18 cellular contexts compared by ENCODE assay signal in the genomic region with DNA sequence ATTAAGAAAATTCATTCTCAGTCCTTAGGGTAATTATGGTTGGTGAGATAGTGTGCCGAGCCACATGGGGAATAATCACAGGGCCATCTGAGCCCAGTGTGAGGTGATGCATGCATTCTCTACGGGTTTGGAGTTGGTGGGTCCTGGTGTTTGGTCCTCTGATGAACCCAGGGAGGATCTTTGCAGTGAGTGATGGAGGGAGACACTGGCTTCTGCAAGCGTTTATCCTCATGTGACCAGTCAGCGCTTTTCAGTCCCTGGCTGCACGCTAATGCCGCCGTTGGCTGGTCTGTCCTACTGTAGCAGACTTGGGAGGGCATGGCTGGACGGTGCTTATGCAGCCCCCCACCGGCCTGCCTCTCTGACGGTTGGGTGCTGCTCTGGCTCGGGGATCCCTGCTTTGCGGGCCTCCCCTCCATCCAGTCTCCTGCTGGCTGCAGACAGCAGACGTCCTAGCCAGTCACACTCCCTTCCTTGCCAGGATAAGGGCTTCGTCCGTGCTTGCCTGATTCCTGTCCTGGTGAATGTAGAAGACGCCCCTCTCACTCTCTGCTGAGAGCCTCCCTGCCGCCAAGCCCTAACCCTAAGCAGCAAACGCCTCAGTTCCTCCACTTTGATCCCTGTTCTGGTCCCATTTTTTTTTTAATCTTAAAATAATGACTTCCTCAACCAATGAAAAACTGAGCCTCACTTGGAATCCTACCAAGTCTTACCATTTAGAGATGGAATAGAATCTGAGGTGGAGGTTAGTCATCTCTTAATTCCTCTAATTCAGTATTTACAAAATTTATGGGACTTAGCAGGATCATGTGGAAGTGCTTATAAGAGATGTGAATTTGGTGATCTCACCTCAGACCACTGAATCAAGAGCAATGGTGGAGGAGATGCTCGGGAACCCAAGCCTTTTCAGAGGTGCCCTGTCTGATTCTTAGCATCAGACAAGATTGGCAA.
DNase-seq lines count a peak whose midpoint lies in the region; ATAC-seq and TF ChIP-seq lines count a peak whose summit lies in the region.
"Had no signal": no experiment of that assay in that cellular context is flagged by ENCODE, and none has a peak within 500 bp of the region (broad histone marks: within the 10 kb centered on the region; RNA-seq: fewer than 3 reads in every experiment).

No MANE protein-coding gene starts in this region.

- H3K27me3 ChIP-seq in IMR-90 (ENCODE audit: control insufficient read depth, insufficient read depth, low read length): no peaks in the 10 kb centered on the region
- H3K27me3 ChIP-seq in testis: no peaks in the 10 kb centered on the region
- no peaks in the 10 kb centered on the region for H3K27me3 ChIP-seq in Caco-2 (replicated peaks; ENCODE audit: control insufficient read depth, insufficient read depth, low read length)
- H3K27me3 ChIP-seq: brain microvascular endothelial cell, SJSA1 had no signal

- H3K18ac ChIP-seq in IMR-90 (ENCODE audit: low read depth, low read length): peak overlapping the region; percentile 61

- peaks cover 8% of the 10 kb centered on the region for H3K36me3 Mint-ChIP-seq in Caco-2 (ENCODE audit: insufficient read depth, unreplicated experiment)

- BruUV-seq in IMR-90 (replicated peaks; lab: Mats Ljungman, UMichigan): no TSS peak
- BruUV-seq in Caco-2 (replicated peaks; lab: Mats Ljungman, UMichigan): no TSS peak

- H3K27me3 Mint-ChIP-seq in Caco-2 (ENCODE audit: insufficient read depth, unreplicated experiment): no peaks in the 10 kb centered on the region
- H3K27me3 Mint-ChIP-seq: activated T-helper 17 cell treated with anti-CD3 and anti-CD28 coated beads, Interleukin-2, amount 50 U/mL, for 72 hours; CD8-positive, alpha-beta memory T cell had no signal

- no peaks in the 10 kb centered on the region for H3K4me1 Mint-ChIP-seq in Caco-2 (ENCODE audit: low read depth, unreplicated experiment)

- no peak overlapping the region for H3K4me3 Mint-ChIP-seq in Caco-2 (ENCODE audit: unreplicated experiment)
- H3K4me3 Mint-ChIP-seq: activated CD8-positive, alpha-beta T cell treated with anti-CD3 and anti-CD28 coated beads, Interleukin-2, amount 10 ng/mL, durations not matched to agents 7 days and 5 days; activated T-helper 17 cell treated with anti-CD3 and anti-CD28 coated beads, Interleukin-2, amount 50 U/mL, for 72 hours; CD8-positive, alpha-beta memory T cell had no signal

- CTCF ChIA-PET in IMR-90 (lab: Yijun Ruan, JAX): interaction anchor here (0.5 kb wide), 1 partner anchor 12 kb away, joined by 4 read pairs; no protein-coding TSS in a partner anchor
- CTCF ChIA-PET in Caco-2 (lab: Charles Lee): no interaction called here

- dilution Hi-C loops in IMR-90 (cut with HindIII; ENCODE audit: low sequenced_read_pairs, unreplicated experiment): no loop called here

- POLR2A ChIA-PET in IMR-90 (lab: Charles Lee; ENCODE audit: unreplicated experiment): interaction anchor here (0.7 to 1.0 kb wide), 2 partner anchors 275 to 619 kb away, joined by 3 read pairs; no protein-coding TSS in a partner anchor
- POLR2A ChIA-PET in Caco-2 (lab: Charles Lee): no interaction called here

- peak overlapping the region; percentile 2 for H3K9ac ChIP-seq in IMR-90 (ENCODE audit: low read depth, low read length)

- no peaks in the 10 kb centered on the region for H4K20me1 ChIP-seq in IMR-90 (ENCODE audit: insufficient read depth, low read length)

- peak overlapping the region; percentile 91 for H2AK9ac ChIP-seq in IMR-90 (replicated peaks; ENCODE audit: low read depth, low read length, poor library complexity)

- H2BK5ac ChIP-seq in IMR-90 (ENCODE audit: low read depth, low read length, poor library complexity, severe bottlenecking): peak overlapping the region; percentile 99

- H3K4ac ChIP-seq in IMR-90 (ENCODE audit: low read depth, low read length): peak overlapping the region; percentile 93

- peak overlapping the region; percentile 99 for H2AK5ac ChIP-seq in IMR-90 (ENCODE audit: low read depth, low read length)

- peak; percentile 41 for ATAC-seq in IMR-90 (ENCODE audit: low read depth)
- peak; percentile 22 for ATAC-seq in sciatic nerve
- no peak for ATAC-seq in HG02610 (IDR thresholded peaks at IDR 0.05; ENCODE audit: unreplicated experiment)
- ATAC-seq: activated CD8-positive, alpha-beta T cell treated with anti-CD3 and anti-CD28 coated beads, Interleukin-2, amount 10 ng/mL, durations not matched to agents 7 days and 5 days; activated T-helper 17 cell treated with anti-CD3 and anti-CD28 coated beads, Interleukin-2, amount 50 U/mL, for 72 hours had no signal

- DNase-seq in Daoy (ENCODE audit: low read depth): peak; percentile 10
- peak; percentile 48 for DNase-seq in IMR-90
- no peak for DNase-seq in epithelial cell of prostate (ENCODE audit: low read depth, low spot score)
- no peak for DNase-seq in sciatic nerve (ENCODE audit: low spot score)
- no peak for DNase-seq in testis
- no peak for DNase-seq in Caco-2
- DNase-seq in amygdala (lab: John Stamatoyannopoulos, UW): no peak
- DNase-seq: activated CD8-positive, alpha-beta T cell treated with anti-CD3 and anti-CD28 coated beads, Interleukin-2, amount 10 ng/mL, durations not matched to agents 7 days and 5 days; CD8-positive, alpha-beta memory T cell; GDM1; heart right ventricle; Karpas-422; stimulated activated CD4-positive, alpha-beta T cell treated with anti-CD3 and anti-CD28 coated beads, Interleukin-2, amount 100 ng/mL, for 24 hours had no signal

- peak overlapping the region; percentile 74 for H3K56ac ChIP-seq in IMR-90 (ENCODE audit: extremely low read depth, insufficient read depth, low read length)

- intact Hi-C loops in IMR-90 (cut with micrococcal nuclease): loop anchor here (5.0 to 10.0 kb wide), 3 partner anchors 501 to 1262 kb away; partner anchors contain the start of gene ARHGEF12
- intact Hi-C loops in sciatic nerve (cut with DNase I): no loop called here
- intact Hi-C loops in testis (cut with DNase I; ENCODE audit: low total_unique reads): no loop called here
- intact Hi-C loops in Caco-2 (cut with micrococcal nuclease; ENCODE audit: unreplicated experiment): no loop called here

- H3K4me3 ChIP-seq in IMR-90 (ENCODE audit: insufficient read depth, low read depth, low read length) (no peak overlapping the region), testis (no peak overlapping the region), Caco-2 (ENCODE audit: low read depth, low read length) (no peak overlapping the region)
- H3K4me3 ChIP-seq: heart right ventricle, prostate gland, SJSA1 had no signal

- H2BK120ac ChIP-seq in IMR-90 (ENCODE audit: low read depth, low read length): peak overlapping the region; percentile 97

- peak overlapping the region; percentile 83 for H3K14ac ChIP-seq in IMR-90 (replicated peaks; ENCODE audit: low read depth, low read length)

- peaks cover 23% of the 10 kb centered on the region for H3K9me1 ChIP-seq in IMR-90 (ENCODE audit: insufficient read depth, low read length)

- peak overlapping the region; percentile 68 to 95 for H4K8ac ChIP-seq in IMR-90 (ENCODE audit: low read depth in 2 of 2, low read length in 2 of 2)

- TF ChIP-seq POLR2A in IMR-90 (IDR thresholded peaks at IDR 0.05; ENCODE audit: low read depth, low read length) (no peak), testis (IDR thresholded peaks at IDR 0.05) (no peak)

- TF ChIP-seq RAD21 in IMR-90 (IDR thresholded peaks at IDR 0.05; ENCODE audit: low read length): no peak

- H3K36me3 ChIP-seq in IMR-90 (ENCODE audit: control insufficient read depth, insufficient read depth, low read length) (no peaks in the 10 kb centered on the region), testis (ENCODE audit: low read depth, missing control alignments) (no peaks in the 10 kb centered on the region), Caco-2 (ENCODE audit: control insufficient read depth, insufficient read depth, low read length) (0 out of 2 replicates have a peak, but pooled peaks cover 2% of the 10 kb centered on the region)
- H3K36me3 ChIP-seq: brain microvascular endothelial cell, prostate gland, SJSA1 had no signal

- TF ChIP-seq CTCF in IMR-90 (conservative IDR thresholded peaks at IDR 0.05; ENCODE audit: low read depth, low read length): no peak
- TF ChIP-seq CTCF in testis (IDR thresholded peaks at IDR 0.05): no peak
- no peak for TF ChIP-seq CTCF in Caco-2 (IDR thresholded peaks at IDR 0.05; ENCODE audit: insufficient read depth in 1 of 2, low read depth in 1 of 2, low read length in 1 of 2, severe bottlenecking in 1 of 2, unreplicated experiment in 1 of 2)

- H2AFZ ChIP-seq in IMR-90 (replicated peaks; ENCODE audit: low read length, poor library complexity): peak overlapping the region; percentile 72

- H4K5ac ChIP-seq in IMR-90 (ENCODE audit: low read depth, low read length): peak overlapping the region; percentile 96

- H4K91ac ChIP-seq in IMR-90 (ENCODE audit: insufficient read depth, low read depth, low read length): peak overlapping the region; percentile 97

- H3K4me2 ChIP-seq in IMR-90 (ENCODE audit: low read depth, low read length): peak overlapping the region; percentile 2

- in situ Hi-C loops in IMR-90 (cut with MboI; ENCODE audit: low sequenced_read_pairs): no loop called here

- no peak overlapping the region for H3K27ac Mint-ChIP-seq in Caco-2 (ENCODE audit: unreplicated experiment)
- H3K27ac Mint-ChIP-seq: activated CD8-positive, alpha-beta T cell treated with anti-CD3 and anti-CD28 coated beads, Interleukin-2, amount 10 ng/mL, durations not matched to agents 7 days and 5 days; activated T-helper 17 cell treated with anti-CD3 and anti-CD28 coated beads, Interleukin-2, amount 50 U/mL, for 72 hours had no signal

- H3K23ac ChIP-seq in IMR-90 (ENCODE audit: low read depth, low read length): peak overlapping the region; percentile 84

- peaks cover 11 to 16% of the 10 kb centered on the region in 2 experiments; a peak in 3 of 4 replicates for H3K79me1 ChIP-seq in IMR-90 (ENCODE audit: low read depth in 1 of 2, low read length in 2 of 2)

- H3K9me3 ChIP-seq in IMR-90 (ENCODE audit: control insufficient read depth, insufficient read depth, low read length) (no peaks in the 10 kb centered on the region), testis (no peaks in the 10 kb centered on the region), Caco-2 (no peaks in the 10 kb centered on the region)
- H3K9me3 ChIP-seq: heart right ventricle, prostate gland, SJSA1 had no signal

- H3K4me1 ChIP-seq in IMR-90 (ENCODE audit: control insufficient read depth, insufficient read depth, low read length): peaks cover 23% of the 10 kb centered on the region
- no peaks in the 10 kb centered on the region for H3K4me1 ChIP-seq in testis
- H3K4me1 ChIP-seq in Caco-2: no peaks in the 10 kb centered on the region
- H3K4me1 ChIP-seq: heart right ventricle had no signal

- peak overlapping the region; percentile 97 for H2BK15ac ChIP-seq in IMR-90 (ENCODE audit: low read depth, low read length)

- peak overlapping the region; percentile 91 for H2BK20ac ChIP-seq in IMR-90 (ENCODE audit: low read depth, low read length)

- H3K27ac ChIP-seq in IMR-90 (ENCODE audit: insufficient read depth, low read length) (peak overlapping the region; percentile 70), epithelial cell of prostate (peak overlapping the region; percentile 50), testis (no peak overlapping the region)
- H3K27ac ChIP-seq: brain microvascular endothelial cell, heart right ventricle, prostate gland, SJSA1 had no signal

- 78% methylated on average over 10 of the region's 19 CpGs; no CpG with 5 or more reads in 1 of the 2 experiments for WGBS in IMR-90 (ENCODE audit: extremely low coverage in 2 of 2, insufficient read length in 1 of 2), 2 experiments
- 80 to 89% methylated on average over 14 to 19 of the region's 19 CpGs for WGBS in testis, 2 donors

- no peaks in the 10 kb centered on the region for H3K9me3 Mint-ChIP-seq in Caco-2 (ENCODE audit: unreplicated experiment)
- H3K9me3 Mint-ChIP-seq: activated T-helper 17 cell treated with anti-CD3 and anti-CD28 coated beads, Interleukin-2, amount 50 U/mL, for 72 hours; CD8-positive, alpha-beta memory T cell had no signal

Comparison
In these comparisons a context has a peak if more than half of its experiments do, and no peak if none do; other contexts are left out.
1. DNase-seq: peak in Daoy (single experiment) and IMR-90 (single experiment); none in epithelial cell of prostate (single experiment), sciatic nerve (single experiment), testis (single experiment), Caco-2 (0 of 2) and amygdala (0 of 56).
2. H3K27ac ChIP-seq: peak in IMR-90 (single experiment) and epithelial cell of prostate (single experiment); none in testis (0 of 2).